In the genomic region with DNA sequence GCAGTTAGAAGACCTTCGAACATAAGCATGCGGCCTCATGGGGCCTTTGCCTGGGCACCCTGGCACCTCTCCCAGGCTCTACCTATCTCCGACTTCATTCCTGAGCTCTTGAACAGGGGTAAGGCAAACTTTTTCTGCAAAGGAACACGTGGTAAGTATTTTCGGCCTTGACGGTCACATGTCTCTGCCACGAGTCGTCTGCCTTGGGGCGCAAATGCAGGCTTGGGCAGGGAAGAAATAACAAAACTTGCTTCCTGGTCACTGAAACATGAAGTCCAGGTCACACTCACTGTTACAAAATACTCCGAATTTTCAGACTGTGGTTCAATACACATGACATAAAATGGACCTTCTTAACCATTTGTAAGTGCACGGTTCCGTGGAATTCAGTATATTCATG, we compare ENCODE assay signal across 26 cellular contexts. TPM values are rescaled to one million over a fixed set of nuclear protein-coding genes. Genes with fewer than 3 reads are reported as not detected.
"Had no signal": no experiment of that assay in that cellular context is flagged by ENCODE, and none has a peak within 500 bp of the region (broad histone marks: within the 10 kb centered on the region; RNA-seq: fewer than 3 reads in every experiment).

No MANE protein-coding gene starts in this region.

- FAIRE-seq: frontal cortex had no signal

- H3K36me3 Mint-ChIP-seq: stimulated activated memory B cell treated with anti-CD40 and anti-IgM and Interleukin-4, amounts not matched to agents 10 μg/mL and 1 μg/mL and 100 μg/mL, for 72 hours; type B pancreatic cell; WTC11 had no signal

- H3K27ac ChIP-seq: ovary, psoas muscle, SJCRH30 had no signal

- DNase-seq: activated CD4-positive, alpha-beta T cell treated with anti-CD3 and anti-CD28 coated beads, Interleukin-2, amount 50 U/mL, for 4 hours; activated CD8-positive, alpha-beta memory T cell treated with anti-CD3 and anti-CD28 coated beads, Interleukin-2, amount 50 U/mL, for 48 hours; activated effector memory CD4-positive, alpha-beta T cell treated with Interleukin-2 at 50 U/mL for 16 hours; activated naive CD4-positive, alpha-beta T cell treated with anti-CD3 and anti-CD28 coated beads for 36 hours; activated T-cell treated with anti-CD3 and anti-CD28 coated beads, Interleukin-2, amount 50 U/mL, for 72 hours; amygdala; caudate nucleus; dermis blood vessel endothelial cell; effector CD8-positive, alpha-beta T cell; hypothalamus; left cardiac atrium; mesenchymal stem cell; naive B cell; psoas muscle; SJCRH30; stimulated activated CD4-positive, alpha-beta T cell treated with anti-CD3 and anti-CD28 coated beads, Interleukin-15, amount 100 ng/mL, for 24 hours; T-helper 1 cell; T-helper 9 cell had no signal

- H3K9me3 ChIP-seq: mucosa of descending colon, ovary, psoas muscle, SJCRH30 had no signal

- H3K4me1 ChIP-seq: SJCRH30 had no signal

- H3K4me3 ChIP-seq: mucosa of descending colon, ovary, psoas muscle, SJCRH30, smooth muscle cell had no signal

- H3K9me3 Mint-ChIP-seq: activated naive CD4-positive, alpha-beta T cell treated with anti-CD3 and anti-CD28 coated beads for 36 hours; activated T-cell treated with anti-CD3 and anti-CD28 coated beads, Interleukin-2, amount 50 U/mL, for 72 hours; stimulated activated memory B cell treated with anti-CD40 and anti-IgM and Interleukin-4, amounts not matched to agents 10 μg/mL and 1 μg/mL and 100 μg/mL, for 72 hours; type B pancreatic cell had no signal

- H3K4me2 ChIP-seq: smooth muscle cell had no signal

- H3K36me3 ChIP-seq: ovary, SJCRH30 had no signal

- ATAC-seq: activated T-cell treated with anti-CD3 and anti-CD28 coated beads, Interleukin-2, amount 50 U/mL, for 72 hours; left cardiac atrium; mucosa of descending colon; psoas muscle; sciatic nerve; stimulated activated memory B cell treated with anti-CD40 and anti-IgM and Interleukin-4, amounts not matched to agents 10 μg/mL and 1 μg/mL and 100 μg/mL, for 72 hours; WTC11 had no signal

- H3K4me3 Mint-ChIP-seq: activated naive CD4-positive, alpha-beta T cell treated with anti-CD3 and anti-CD28 coated beads for 36 hours; activated T-cell treated with anti-CD3 and anti-CD28 coated beads, Interleukin-2, amount 50 U/mL, for 72 hours; stimulated activated memory B cell treated with anti-CD40 and anti-IgM and Interleukin-4, amounts not matched to agents 10 μg/mL and 1 μg/mL and 100 μg/mL, for 72 hours; type B pancreatic cell; WTC11 had no signal

- H3K27ac Mint-ChIP-seq: activated naive CD4-positive, alpha-beta T cell treated with anti-CD3 and anti-CD28 coated beads for 36 hours; activated T-cell treated with anti-CD3 and anti-CD28 coated beads, Interleukin-2, amount 50 U/mL, for 72 hours; stimulated activated memory B cell treated with anti-CD40 and anti-IgM and Interleukin-4, amounts not matched to agents 10 μg/mL and 1 μg/mL and 100 μg/mL, for 72 hours; type B pancreatic cell; WTC11 had no signal

RNA-seq across cellular contexts. Expression of a gene that starts 3.4 kb away (rescaled TPM):
- total RNA-seq: activated naive CD4-positive, alpha-beta T cell treated with anti-CD3 and anti-CD28 coated beads for 36 hours; dermis blood vessel endothelial cell; psoas muscle; SJCRH30; smooth muscle cell had no signal

RNA-seq across cellular contexts. Expression of a gene that starts 27.9 kb away (rescaled TPM):
- total RNA-seq: dermis blood vessel endothelial cell, SJCRH30, smooth muscle cell had no signal
- polyA plus RNA-seq: smooth muscle cell had no signal

RNA-seq across cellular contexts. Expression of a gene that starts 28.0 kb away (rescaled TPM):
- total RNA-seq: dermis blood vessel endothelial cell, smooth muscle cell, WTC11 had no signal
- polyA plus RNA-seq: smooth muscle cell had no signal
